ENCODE assay signal across 21 cellular contexts in genomic region chr12:116990329-116990728, GRCh38.
"Had no signal": no experiment of that assay in that cellular context is flagged by ENCODE, and none has a peak within 500 bp of the region (broad histone marks: within the 10 kb centered on the region; RNA-seq: fewer than 3 reads in every experiment).

No MANE protein-coding gene starts in this region.

- H3K9me3 ChIP-seq: adrenal gland, MG63 had no signal

- ATAC-seq: activated CD4-positive, alpha-beta T cell treated with anti-CD3 and anti-CD28 coated beads for 36 hours; PC-3; T-cell had no signal

- H3K9me3 Mint-ChIP-seq: activated CD4-positive, alpha-beta memory T cell treated with anti-CD3 and anti-CD28 coated beads, Interleukin-2, amount 10 ng/mL, durations not matched to agents 7 days and 5 days; activated naive CD8-positive, alpha-beta T cell treated with anti-CD3 and anti-CD28 coated beads, Interleukin-2, amount 10 ng/mL, durations not matched to agents 7 days and 5 days; T-cell had no signal

- H3K4me3 Mint-ChIP-seq: activated CD4-positive, alpha-beta memory T cell treated with anti-CD3 and anti-CD28 coated beads, Interleukin-2, amount 10 ng/mL, durations not matched to agents 7 days and 5 days; activated CD4-positive, alpha-beta T cell treated with anti-CD3 and anti-CD28 coated beads for 36 hours; activated naive CD8-positive, alpha-beta T cell treated with anti-CD3 and anti-CD28 coated beads, Interleukin-2, amount 10 ng/mL, durations not matched to agents 7 days and 5 days; T-cell had no signal

- H3K27me3 Mint-ChIP-seq: activated CD4-positive, alpha-beta memory T cell treated with anti-CD3 and anti-CD28 coated beads, Interleukin-2, amount 10 ng/mL, durations not matched to agents 7 days and 5 days; activated CD4-positive, alpha-beta T cell treated with anti-CD3 and anti-CD28 coated beads for 36 hours; activated naive CD8-positive, alpha-beta T cell treated with anti-CD3 and anti-CD28 coated beads, Interleukin-2, amount 10 ng/mL, durations not matched to agents 7 days and 5 days; T-cell had no signal

- H3K27me3 ChIP-seq: adrenal gland, MG63 had no signal

- DNase-seq: activated CD4-positive, alpha-beta memory T cell treated with anti-CD3 and anti-CD28 coated beads, Interleukin-2, amount 10 ng/mL, durations not matched to agents 7 days and 5 days; activated CD4-positive, alpha-beta T cell treated with anti-CD3 and anti-CD28 coated beads for 36 hours; activated CD4-positive, alpha-beta T cell treated with anti-CD3 and anti-CD28 coated beads, Interleukin-2, amount 50 U/mL, for 1 hour; activated naive CD4-positive, alpha-beta T cell treated with anti-CD3 and anti-CD28 coated beads, Interleukin-2, amount 50 U/mL, for 16 hours; activated naive CD8-positive, alpha-beta T cell treated with anti-CD3 and anti-CD28 coated beads, Interleukin-2, amount 10 ng/mL, durations not matched to agents 7 days and 5 days; adrenal gland; caudate nucleus; MG63; MV-4-11; NCI-H1092 treated with DMSO at 0.1 percent for 48 hours; NCI-H1417 treated with DMSO at 0.1 percent for 48 hours; NCI-H1694 treated with DMSO at 0.1 percent for 48 hours; NCI-H2029 treated with DMSO at 0.1 percent for 48 hours; NCI-H446; NCI-H524; PC-3; SIG-M5; T-cell; T-helper 2 cell; T1000; WERI-Rb-1 had no signal

- H3K4me3 ChIP-seq: adrenal gland, MG63 had no signal

- H3K4me1 ChIP-seq: adrenal gland had no signal

- H3K4me1 Mint-ChIP-seq: activated CD4-positive, alpha-beta memory T cell treated with anti-CD3 and anti-CD28 coated beads, Interleukin-2, amount 10 ng/mL, durations not matched to agents 7 days and 5 days; activated CD4-positive, alpha-beta T cell treated with anti-CD3 and anti-CD28 coated beads for 36 hours; activated naive CD8-positive, alpha-beta T cell treated with anti-CD3 and anti-CD28 coated beads, Interleukin-2, amount 10 ng/mL, durations not matched to agents 7 days and 5 days; T-cell had no signal

- H3K27ac ChIP-seq: adrenal gland, WERI-Rb-1 had no signal
